12 cellular contexts compared by ENCODE assay signal in genomic region chrX:129755779-129756650, GRCh38. TPM values are rescaled to one million over a fixed set of nuclear protein-coding genes. Genes with fewer than 3 reads are reported as not detected.
DNase-seq lines count a peak whose midpoint lies in the region; ATAC-seq and TF ChIP-seq lines count a peak whose summit lies in the region.
"Had no signal": no experiment of that assay in that cellular context is flagged by ENCODE, and none has a peak within 500 bp of the region (broad histone marks: within the 10 kb centered on the region; RNA-seq: fewer than 3 reads in every experiment).

No MANE protein-coding gene starts in this region.

- no peaks in the 10 kb centered on the region for H3K9me3 Mint-ChIP-seq in activated naive CD8-positive, alpha-beta T cell treated with anti-CD3 and anti-CD28 coated beads, Interleukin-2, amount 50 U/mL, for 24 hours
- no peaks in the 10 kb centered on the region for H3K9me3 Mint-ChIP-seq in chondrocyte (ENCODE audit: low read depth)

- no peaks in the 10 kb centered on the region for H3K9me3 ChIP-seq in Karpas-422 (ENCODE audit: low read length)
- H3K9me3 ChIP-seq: Caco-2, sigmoid colon had no signal

- H3K27me3 Mint-ChIP-seq in activated naive CD8-positive, alpha-beta T cell treated with anti-CD3 and anti-CD28 coated beads, Interleukin-2, amount 50 U/mL, for 24 hours: no peaks in the 10 kb centered on the region
- peaks cover 2% of the 10 kb centered on the region for H3K27me3 Mint-ChIP-seq in chondrocyte (ENCODE audit: low read depth)

- TF ChIP-seq CTCF in chondrocyte (IDR thresholded peaks at IDR 0.05): no peak

- H3K4me1 ChIP-seq in Karpas-422 (ENCODE audit: low read length): peaks cover 17% of the 10 kb centered on the region
- H3K4me1 ChIP-seq: Caco-2, sigmoid colon had no signal

- peak; percentile 32 for DNase-seq in stimulated activated CD4-positive, alpha-beta T cell treated with anti-CD3 and anti-CD28 coated beads, Interleukin-15, amount 100 ng/mL, for 24 hours
- no peak for DNase-seq in stimulated activated CD4-positive, alpha-beta T cell treated with anti-CD3 and anti-CD28 coated beads, Interleukin-12 subunit alpha, Interleukin-12 subunit beta, amount 100 ng/mL, for 4 hours
- peak; percentile 74 for DNase-seq in Karpas-422
- DNase-seq in activated naive CD8-positive, alpha-beta T cell treated with anti-CD3 and anti-CD28 coated beads, Interleukin-2, amount 50 U/mL, for 24 hours: no peak
- no peak for DNase-seq in kidney glomerular epithelial cell (lab: John Stamatoyannopoulos, UW)
- no peak for DNase-seq in kidney tubule cell (ENCODE audit: low spot score)
- no peak for DNase-seq in Kasumi-1 (lab: John Stamatoyannopoulos, UW)
- no peak for DNase-seq in chondrocyte (ENCODE audit: low spot score)
- DNase-seq: activated CD8-positive, alpha-beta memory T cell treated with anti-CD3 and anti-CD28 coated beads, Interleukin-2, amount 50 U/mL, for 48 hours; Caco-2; sigmoid colon had no signal

- H3K27ac ChIP-seq in Karpas-422 (ENCODE audit: low read length): no peak overlapping the region
- H3K27ac ChIP-seq: sigmoid colon had no signal

- H3K4me1 Mint-ChIP-seq in activated naive CD8-positive, alpha-beta T cell treated with anti-CD3 and anti-CD28 coated beads, Interleukin-2, amount 50 U/mL, for 24 hours: peaks cover 52% of the 10 kb centered on the region
- peaks cover 9% of the 10 kb centered on the region for H3K4me1 Mint-ChIP-seq in chondrocyte (ENCODE audit: low read depth)

- no peak overlapping the region for H3K4me2 ChIP-seq in Karpas-422 (ENCODE audit: low read depth, low read length, poor library complexity, severe bottlenecking)

- no peaks in the 10 kb centered on the region for H3K36me3 Mint-ChIP-seq in activated naive CD8-positive, alpha-beta T cell treated with anti-CD3 and anti-CD28 coated beads, Interleukin-2, amount 50 U/mL, for 24 hours (ENCODE audit: low read depth)
- H3K36me3 Mint-ChIP-seq in chondrocyte (ENCODE audit: low read depth): no peaks in the 10 kb centered on the region

- no peaks in the 10 kb centered on the region for H3K36me3 ChIP-seq in Karpas-422 (ENCODE audit: insufficient read depth, low read length)
- H3K36me3 ChIP-seq: sigmoid colon had no signal

- H2AFZ ChIP-seq in Karpas-422 (ENCODE audit: low read length): no peak overlapping the region; the same call in 1 of the 2 replicates

- no peaks in the 10 kb centered on the region for H3K79me2 ChIP-seq in Karpas-422 (ENCODE audit: low read length)

- H4K20me1 ChIP-seq in Karpas-422 (ENCODE audit: insufficient read depth, low read depth, low read length): no peaks in the 10 kb centered on the region

- peak; percentile 61 for ATAC-seq in activated naive CD8-positive, alpha-beta T cell treated with anti-CD3 and anti-CD28 coated beads, Interleukin-2, amount 50 U/mL, for 24 hours

- no peaks in the 10 kb centered on the region; the same call in 1 of the 2 replicates for H3K27me3 ChIP-seq in Karpas-422 (ENCODE audit: low read length)
- H3K27me3 ChIP-seq: sigmoid colon had no signal

- peak overlapping the region; percentile 75 for H3K27ac Mint-ChIP-seq in activated naive CD8-positive, alpha-beta T cell treated with anti-CD3 and anti-CD28 coated beads, Interleukin-2, amount 50 U/mL, for 24 hours
- H3K27ac Mint-ChIP-seq in chondrocyte (ENCODE audit: unreplicated experiment): no peak overlapping the region

- no peak overlapping the region for H3K9ac ChIP-seq in Karpas-422 (ENCODE audit: low read length)

- peak overlapping the region; percentile 4 for H3K4me3 Mint-ChIP-seq in activated naive CD8-positive, alpha-beta T cell treated with anti-CD3 and anti-CD28 coated beads, Interleukin-2, amount 50 U/mL, for 24 hours
- H3K4me3 Mint-ChIP-seq in chondrocyte (ENCODE audit: unreplicated experiment): no peak overlapping the region

- no peak overlapping the region for H3K4me3 ChIP-seq in Karpas-422 (ENCODE audit: low read length)
- H3K4me3 ChIP-seq: sigmoid colon had no signal

- H3K9me2 ChIP-seq in Karpas-422 (replicated peaks; ENCODE audit: insufficient read depth, low read length): no peaks in the 10 kb centered on the region

RNA-seq across cellular contexts. Expression of gene XPNPEP2, which starts 17.2 kb away (rescaled TPM):
- not detected in 2 replicates for total RNA-seq in Karpas-422 (2014; rRNA removed; shearing (Covaris generic); ENCODE audit: low replicate concordance)
- total RNA-seq in chondrocyte: not detected in 3 replicates
- total RNA-seq: kidney epithelial cell had no signal

RNA-seq across cellular contexts. Expression of gene SASH3, which starts 23.7 kb away (rescaled TPM):
- total RNA-seq in Karpas-422 (2014; rRNA removed; shearing (Covaris generic); ENCODE audit: low replicate concordance): 63.0 and 103 TPM in 2 replicates
- total RNA-seq in chondrocyte: not detected in 3 replicates
- total RNA-seq: Caco-2, kidney epithelial cell had no signal

Comparison
In these comparisons a context has a peak if more than half of its experiments do, and no peak if none do; other contexts are left out.
1. DNase-seq: peak in stimulated activated CD4-positive, alpha-beta T cell treated with anti-CD3 and anti-CD28 coated beads, Interleukin-15, amount 100 ng/mL, for 24 hours (single experiment) and Karpas-422 (single experiment); none in stimulated activated CD4-positive, alpha-beta T cell treated with anti-CD3 and anti-CD28 coated beads, Interleukin-12 subunit alpha, Interleukin-12 subunit beta, amount 100 ng/mL, for 4 hours (single experiment), activated naive CD8-positive, alpha-beta T cell treated with anti-CD3 and anti-CD28 coated beads, Interleukin-2, amount 50 U/mL, for 24 hours (single experiment), kidney glomerular epithelial cell (single experiment), kidney tubule cell (single experiment), Kasumi-1 (0 of 2) and chondrocyte (single experiment).
2. RNA of gene SASH3, which starts 23.7 kb away (total RNA-seq): 63.0 to 103 TPM in Karpas-422; not detected in chondrocyte; every median in the first group is over 10 times any median in the second.